ENCODE assay signal across 28 cellular contexts in the genomic region with DNA sequence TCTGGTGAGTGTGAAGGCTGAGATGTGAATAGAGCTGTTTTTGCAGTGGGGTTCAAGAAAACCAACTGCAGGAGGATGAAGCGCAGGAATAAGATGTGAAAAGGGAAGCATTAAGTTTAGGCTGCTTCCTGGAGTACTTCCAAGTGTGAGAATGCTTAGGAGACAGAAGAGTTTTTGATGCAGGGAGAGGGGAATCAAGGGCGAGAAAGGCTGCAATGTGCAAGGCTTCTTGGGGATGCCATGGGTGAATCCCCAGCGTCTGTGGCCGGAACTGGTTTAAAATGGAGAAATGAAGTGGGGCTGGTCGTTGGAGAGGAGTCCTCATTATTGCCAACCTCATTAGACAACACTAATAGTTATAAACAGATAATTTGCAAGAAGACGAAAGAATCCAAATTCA.
DNase-seq lines count a peak whose midpoint lies in the region; FAIRE-seq and TF ChIP-seq lines count a peak whose summit lies in the region.
"Had no signal": no experiment of that assay in that cellular context is flagged by ENCODE, and none has a peak within 500 bp of the region (broad histone marks: within the 10 kb centered on the region; RNA-seq: fewer than 3 reads in every experiment).

No MANE protein-coding gene starts in this region.

- TF ChIP-seq CTCF in MCF 10A (IDR thresholded peaks at IDR 0.05; ENCODE audit: unreplicated experiment), result no peak
- TF ChIP-seq CTCF in breast epithelium (IDR thresholded peaks at IDR 0.05), result no peak
- TF ChIP-seq CTCF in astrocyte (IDR thresholded peaks at IDR 0.05; ENCODE audit: insufficient read depth, low read depth, low read length), result no peak
- TF ChIP-seq CTCF in fibroblast of the aortic adventitia (IDR thresholded peaks at IDR 0.05; ENCODE audit: insufficient read depth, low read length), result no peak
- no peak for TF ChIP-seq CTCF in tibial artery (IDR thresholded peaks at IDR 0.05)

- intact Hi-C loops in MCF 10A (cut with micrococcal nuclease) (no loop called here), breast epithelium (cut with DNase I; ENCODE audit: low total_unique reads) (no loop called here), tibial artery (cut with DNase I; ENCODE audit: low total_unique reads) (no loop called here)

- no peaks in the 10 kb centered on the region for H3K27me3 ChIP-seq in breast epithelium
- H3K27me3 ChIP-seq in astrocyte (ENCODE audit: insufficient read depth, low read length), result no peaks in the 10 kb centered on the region
- no peaks in the 10 kb centered on the region for H3K27me3 ChIP-seq in tibial artery
- H3K27me3 ChIP-seq: sigmoid colon, upper lobe of left lung had no signal

- H3K27ac ChIP-seq in breast epithelium (peak overlapping the region in 1 of 2 donors; percentile 48), astrocyte (ENCODE audit: low read depth, low read length) (peak overlapping the region; percentile 82), tibial artery (peak overlapping the region; percentile 21 to 29)
- H3K27ac ChIP-seq: 22Rv1, epithelial cell of prostate, lower lobe of right lung, sigmoid colon, upper lobe of left lung had no signal

- H3K4me3 Mint-ChIP-seq in MCF 10A (ENCODE audit: unreplicated experiment), result no peak overlapping the region
- peak overlapping the region; percentile 3 for H3K4me3 Mint-ChIP-seq in astrocyte (ENCODE audit: unreplicated experiment)
- H3K4me3 Mint-ChIP-seq: activated CD4-positive, alpha-beta T cell treated with anti-CD3 and anti-CD28 coated beads for 36 hours; activated naive CD4-positive, alpha-beta T cell treated with anti-CD3 and anti-CD28 coated beads, Interleukin-2, amount 10 ng/mL, durations not matched to agents 7 days and 5 days; B cell; neural crest cell; T-helper 17 cell had no signal

- DNase-seq in MCF 10A (ENCODE audit: unreplicated experiment), result peak; percentile 14
- no peak for DNase-seq in breast epithelium (ENCODE audit: low spot score in 2 of 2)
- no peak for DNase-seq in astrocyte (ENCODE audit: low read depth)
- DNase-seq in fibroblast of the aortic adventitia (ENCODE audit: low read depth), result peak; percentile 2
- no peak for DNase-seq in tibial artery
- DNase-seq in activated naive CD4-positive, alpha-beta T cell treated with Interleukin-2 at 50 U/mL for 16 hours, result no peak
- no peak for DNase-seq in HTR-8/SVneo (ENCODE audit: insufficient read length, low spot score)
- no peak for DNase-seq in GM19238 (ENCODE audit: insufficient read length, low spot score)
- DNase-seq: activated naive CD4-positive, alpha-beta T cell treated with anti-CD3 and anti-CD28 coated beads, Interleukin-2, amount 10 ng/mL, durations not matched to agents 7 days and 5 days; central memory CD4-positive, alpha-beta T cell; DMS153; GOT3; lower lobe of right lung; NCI-H1694; NCI-H2171; NCI-H524; sigmoid colon; stimulated activated CD4-positive, alpha-beta T cell treated with anti-CD3 and anti-CD28 coated beads, Interleukin-15, amount 100 ng/mL, for 24 hours; stimulated activated CD8-positive, alpha-beta memory T cell treated with anti-CD3 and anti-CD28 coated beads, Interleukin-4, amount 100 ng/mL, for 48 hours; T-helper 17 cell had no signal

- CTCF ChIA-PET in MCF 10A (lab: Yijun Ruan, JAX), result no interaction called here

- H3K9me3 Mint-ChIP-seq in MCF 10A (ENCODE audit: unreplicated experiment) (peaks cover 32% of the 10 kb centered on the region), astrocyte (ENCODE audit: unreplicated experiment) (peaks cover 7% of the 10 kb centered on the region)

- H3K4me3 ChIP-seq in breast epithelium (no peak overlapping the region), astrocyte (ENCODE audit: insufficient read depth, low read depth, low read length) (no peak overlapping the region), fibroblast of the aortic adventitia (ENCODE audit: low read depth, low read length) (no peak overlapping the region), tibial artery (no peak overlapping the region)
- H3K4me3 ChIP-seq: lower lobe of right lung, sigmoid colon, upper lobe of left lung had no signal

- peak overlapping the region; percentile 42 for H2AFZ ChIP-seq in astrocyte (ENCODE audit: low read depth, low read length)

- H3K79me2 ChIP-seq in astrocyte (ENCODE audit: insufficient read depth, low read length), result no peaks in the 10 kb centered on the region

- POLR2A ChIA-PET in MCF 10A (lab: Yijun Ruan, JAX), result no interaction called here

- H3K27me3 Mint-ChIP-seq in MCF 10A (ENCODE audit: insufficient read depth, unreplicated experiment), result no peaks in the 10 kb centered on the region
- no peaks in the 10 kb centered on the region for H3K27me3 Mint-ChIP-seq in astrocyte (ENCODE audit: low read depth, unreplicated experiment)
- H3K27me3 Mint-ChIP-seq: activated CD4-positive, alpha-beta T cell treated with anti-CD3 and anti-CD28 coated beads for 36 hours; activated naive CD4-positive, alpha-beta T cell treated with anti-CD3 and anti-CD28 coated beads, Interleukin-2, amount 10 ng/mL, durations not matched to agents 7 days and 5 days; B cell; T-helper 17 cell had no signal

- H3K36me3 Mint-ChIP-seq in MCF 10A (ENCODE audit: insufficient read depth, unreplicated experiment), result no peaks in the 10 kb centered on the region
- H3K36me3 Mint-ChIP-seq in astrocyte (ENCODE audit: low read depth, unreplicated experiment), result peaks cover 5% of the 10 kb centered on the region
- H3K36me3 Mint-ChIP-seq: activated naive CD4-positive, alpha-beta T cell treated with anti-CD3 and anti-CD28 coated beads, Interleukin-2, amount 10 ng/mL, durations not matched to agents 7 days and 5 days had no signal

- no peaks in the 10 kb centered on the region for H4K20me1 ChIP-seq in astrocyte (ENCODE audit: insufficient read depth, low read length)

- peak overlapping the region; percentile 66 for H3K4me2 ChIP-seq in astrocyte (ENCODE audit: low read length)

- H3K36me3 ChIP-seq in breast epithelium, result no peaks in the 10 kb centered on the region
- no peaks in the 10 kb centered on the region for H3K36me3 ChIP-seq in astrocyte (ENCODE audit: insufficient read depth, low read length)
- no peaks in the 10 kb centered on the region for H3K36me3 ChIP-seq in tibial artery
- H3K36me3 ChIP-seq: lower lobe of right lung, sigmoid colon, upper lobe of left lung had no signal

- peaks cover 6 to 12% of the 10 kb centered on the region in 2 donors for H3K9me3 ChIP-seq in breast epithelium
- peaks cover 6% of the 10 kb centered on the region for H3K9me3 ChIP-seq in astrocyte (ENCODE audit: insufficient read depth, low read depth, low read length)
- H3K9me3 ChIP-seq in tibial artery, result no peaks in the 10 kb centered on the region
- H3K9me3 ChIP-seq: sigmoid colon had no signal

- H3K4me1 ChIP-seq in breast epithelium (no peaks in the 10 kb centered on the region), astrocyte (ENCODE audit: insufficient read depth, low read length) (peaks cover 20% of the 10 kb centered on the region), tibial artery (peaks cover 0 to 17% (median 8%) of the 10 kb centered on the region in 4 donors)
- H3K4me1 ChIP-seq: lower lobe of right lung, sigmoid colon, upper lobe of left lung had no signal

- no peak for FAIRE-seq in astrocyte (lab: Jason Lieb, UNC)
- no peak for FAIRE-seq in HTR-8/SVneo (lab: Jason Lieb, UNC)
- FAIRE-seq: G401.6, kidney had no signal

- TF ChIP-seq POLR2A in breast epithelium (IDR thresholded peaks at IDR 0.05), result no peak

- no peak overlapping the region for H3K27ac Mint-ChIP-seq in MCF 10A (ENCODE audit: low read depth, unreplicated experiment)
- H3K27ac Mint-ChIP-seq in astrocyte (ENCODE audit: unreplicated experiment), result peak overlapping the region; percentile 90
- H3K27ac Mint-ChIP-seq: activated CD4-positive, alpha-beta T cell treated with anti-CD3 and anti-CD28 coated beads for 36 hours; activated naive CD4-positive, alpha-beta T cell treated with anti-CD3 and anti-CD28 coated beads, Interleukin-2, amount 10 ng/mL, durations not matched to agents 7 days and 5 days; B cell; T-helper 17 cell had no signal

- BruUV-seq in MCF 10A (replicated peaks; lab: Mats Ljungman, UMichigan), result no TSS peak

- peak overlapping the region; percentile 47 for H3K9ac ChIP-seq in astrocyte (ENCODE audit: low read length)

- H3K4me1 Mint-ChIP-seq in MCF 10A (ENCODE audit: insufficient read depth, unreplicated experiment) (peaks cover 7% of the 10 kb centered on the region), astrocyte (ENCODE audit: low read depth, unreplicated experiment) (peaks cover 25% of the 10 kb centered on the region)
- H3K4me1 Mint-ChIP-seq: activated CD4-positive, alpha-beta T cell treated with anti-CD3 and anti-CD28 coated beads for 36 hours; activated naive CD4-positive, alpha-beta T cell treated with anti-CD3 and anti-CD28 coated beads, Interleukin-2, amount 10 ng/mL, durations not matched to agents 7 days and 5 days; B cell; neural crest cell; T-helper 17 cell had no signal

Comparison
In these comparisons a context has a peak if more than half of its experiments do, and no peak if none do; other contexts are left out.
1. DNase-seq: peak in MCF 10A (single experiment) and fibroblast of the aortic adventitia (single experiment); none in breast epithelium (0 of 2), astrocyte (single experiment), tibial artery (0 of 2), activated naive CD4-positive, alpha-beta T cell treated with Interleukin-2 at 50 U/mL for 16 hours (single experiment), HTR-8/SVneo (single experiment) and GM19238 (single experiment).